Comparison of ENCODE assay signal across 19 cellular contexts in genomic region chr6:102641426-102641825, GRCh38.
"Had no signal": no experiment of that assay in that cellular context is flagged by ENCODE, and none has a peak within 500 bp of the region (broad histone marks: within the 10 kb centered on the region; RNA-seq: fewer than 3 reads in every experiment).

No MANE protein-coding gene starts in this region.

- H3K27ac ChIP-seq: colonic mucosa, esophagus muscularis mucosa, foreskin keratinocyte, heart right ventricle, left lung, lower lobe of right lung had no signal

- H3K36me3 ChIP-seq: colonic mucosa, esophagus muscularis mucosa, heart right ventricle, left lung, lower lobe of right lung had no signal

- H3K27me3 ChIP-seq: colonic mucosa, esophagus muscularis mucosa, foreskin keratinocyte, heart right ventricle, left lung had no signal

- DNase-seq: colonic mucosa; cortex of kidney; effector CD8-positive, alpha-beta T cell; effector memory CD8-positive, alpha-beta T cell; endodermal cell; glutamatergic neuron; head of caudate nucleus; heart right ventricle; hippocampal formation; left cardiac atrium; left lung; left ventricle myocardium superior; lower lobe of right lung; mesenchymal stem cell; mucosa of descending colon; naive B cell; naive thymus-derived CD8-positive, alpha-beta T cell had no signal

- H3K4me1 ChIP-seq: colonic mucosa, esophagus muscularis mucosa, foreskin keratinocyte, heart right ventricle, left lung, lower lobe of right lung had no signal

- ATAC-seq: effector memory CD8-positive, alpha-beta T cell; foreskin keratinocyte; heart right ventricle; left cardiac atrium; left lung; left ventricle myocardium superior; lower lobe of right lung; mucosa of descending colon; naive thymus-derived CD8-positive, alpha-beta T cell had no signal

- H3K4me3 ChIP-seq: colonic mucosa, esophagus muscularis mucosa, heart right ventricle, left lung, lower lobe of right lung, mucosa of descending colon had no signal

- H3K9me3 ChIP-seq: colonic mucosa, esophagus muscularis mucosa, lower lobe of right lung, mucosa of descending colon had no signal
